Comparison of ENCODE assay signal across 1 cellular context in the genomic region with DNA sequence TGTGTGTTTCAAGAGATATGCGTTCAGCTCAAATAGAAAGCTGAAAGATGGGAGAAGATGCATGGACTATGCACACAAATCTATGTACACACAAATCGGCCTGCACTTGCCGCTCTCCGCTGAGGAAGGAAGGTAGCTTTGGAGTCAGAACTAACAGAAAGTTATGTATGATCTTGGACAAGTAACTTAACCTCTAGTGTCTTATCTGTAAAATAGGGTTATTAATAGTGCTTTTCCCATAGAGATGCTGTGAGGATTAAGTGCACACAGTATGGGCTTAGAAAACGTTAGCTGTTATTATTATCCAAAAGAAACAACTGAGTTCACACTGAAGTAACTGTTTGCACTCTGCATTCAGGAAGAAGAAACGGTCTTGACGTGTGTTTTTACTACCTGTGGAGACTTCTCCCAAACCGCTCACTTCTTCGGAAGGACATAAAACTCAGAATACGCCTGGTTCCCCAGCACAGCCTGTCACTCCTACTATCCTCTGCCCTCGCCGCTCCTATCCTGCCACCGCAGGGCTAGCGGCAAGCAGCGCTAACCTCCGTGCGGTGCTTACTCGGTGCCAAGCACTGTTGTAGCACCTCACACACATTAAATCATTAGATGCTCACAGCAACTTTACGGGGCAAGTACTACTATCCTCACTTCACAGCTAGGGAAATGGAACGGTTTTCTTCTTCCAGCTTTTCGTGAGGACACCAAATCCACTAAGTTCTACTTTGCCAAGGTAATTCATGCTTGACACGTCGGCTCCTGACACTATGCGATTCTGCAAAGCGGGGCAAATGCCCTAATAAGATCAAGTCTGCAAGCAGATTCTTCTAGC.
TF ChIP-seq lines count a peak whose summit lies in the region.

No MANE protein-coding gene starts in this region.

TF ChIP-seq in HepG2, 621 proteins besides CTCF, POLR2A, EP300 and RAD21 (continued from another document):
- TF ChIP-seq, protein P1, sequence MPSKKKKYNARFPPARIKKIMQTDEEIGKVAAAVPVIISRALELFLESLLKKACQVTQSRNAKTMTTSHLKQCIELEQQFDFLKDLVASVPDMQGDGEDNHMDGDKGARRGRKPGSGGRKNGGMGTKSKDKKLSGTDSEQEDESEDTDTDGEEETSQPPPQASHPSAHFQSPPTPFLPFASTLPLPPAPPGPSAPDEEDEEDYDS (CRISPR knock-in tag; IDR thresholded peaks at IDR 0.05): 0 out of 2 replicates have a peak, but pooled peaks have one; percentile 21
- TF ChIP-seq SIN3A (IDR thresholded peaks at IDR 0.05; ENCODE audit: borderline replicate concordance, low read depth, low read length) (no peak), FLYWCH1 (CRISPR knock-in tag; IDR thresholded peaks at IDR 0.05) (no peak), ZIK1 (CRISPR knock-in tag; IDR thresholded peaks at IDR 0.05; ENCODE audit: borderline replicate concordance, low read depth) (no peak), KDM5B (CRISPR knock-in tag; IDR thresholded peaks at IDR 0.05; ENCODE audit: borderline replicate concordance) (0 out of 2 replicates have a peak, but pooled peaks have one; percentile 9), TGIF2 (CRISPR knock-in tag; IDR thresholded peaks at IDR 0.05) (0 out of 2 replicates have a peak, but pooled peaks have one; percentile 23), GATAD2A (CRISPR knock-in tag; IDR thresholded peaks at IDR 0.05) (0 out of 2 replicates have a peak, but pooled peaks have one; percentile 18), ARID2 (CRISPR knock-in tag; IDR thresholded peaks at IDR 0.05; ENCODE audit: borderline replicate concordance) (no peak), ZNF616 (CRISPR knock-in tag; IDR thresholded peaks at IDR 0.05; ENCODE audit: low read depth) (no peak), HNF4A (CRISPR knock-in tag; IDR thresholded peaks at IDR 0.05) (peak; percentile 38; the same call in 1 of the 2 replicates), MTA1 (CRISPR knock-in tag; IDR thresholded peaks at IDR 0.05; ENCODE audit: borderline replicate concordance) (no peak), IKZF1 (IDR thresholded peaks at IDR 0.05) (no peak), KDM1A (CRISPR knock-in tag; IDR thresholded peaks at IDR 0.05) (no peak), MTA3 (CRISPR knock-in tag; IDR thresholded peaks at IDR 0.05) (no peak), ZNF543 (CRISPR knock-in tag; IDR thresholded peaks at IDR 0.05) (0 out of 2 replicates have a peak, but pooled peaks have one; percentile 17), NAIF1 (CRISPR knock-in tag; IDR thresholded peaks at IDR 0.05; ENCODE audit: borderline replicate concordance) (0 out of 2 replicates have a peak, but pooled peaks have one; percentile 4), FOSL1 (CRISPR knock-in tag; IDR thresholded peaks at IDR 0.05; ENCODE audit: borderline replicate concordance) (no peak), BORCS8-MEF2B (CRISPR knock-in tag; IDR thresholded peaks at IDR 0.05) (no peak)
- TF ChIP-seq, protein P2, sequence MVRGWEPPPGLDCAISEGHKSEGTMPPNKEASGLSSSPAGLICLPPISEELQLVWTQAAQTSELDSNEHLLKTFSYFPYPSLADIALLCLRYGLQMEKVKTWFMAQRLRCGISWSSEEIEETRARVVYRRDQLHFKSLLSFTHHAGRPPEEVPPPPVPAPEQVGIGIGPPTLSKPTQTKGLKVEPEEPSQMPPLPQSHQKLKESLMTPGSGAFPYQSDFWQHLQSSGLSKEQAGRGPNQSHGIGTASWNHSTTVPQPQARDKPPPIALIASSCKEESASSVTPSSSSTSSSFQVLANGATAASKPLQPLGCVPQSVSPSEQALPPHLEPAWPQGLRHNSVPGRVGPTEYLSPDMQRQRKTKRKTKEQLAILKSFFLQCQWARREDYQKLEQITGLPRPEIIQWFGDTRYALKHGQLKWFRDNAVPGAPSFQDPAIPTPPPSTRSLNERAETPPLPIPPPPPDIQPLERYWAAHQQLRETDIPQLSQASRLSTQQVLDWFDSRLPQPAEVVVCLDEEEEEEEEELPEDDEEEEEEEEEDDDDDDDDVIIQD (CRISPR knock-in tag; IDR thresholded peaks at IDR 0.05; ENCODE audit: low read depth): no peak
- TF ChIP-seq, protein P3, sequence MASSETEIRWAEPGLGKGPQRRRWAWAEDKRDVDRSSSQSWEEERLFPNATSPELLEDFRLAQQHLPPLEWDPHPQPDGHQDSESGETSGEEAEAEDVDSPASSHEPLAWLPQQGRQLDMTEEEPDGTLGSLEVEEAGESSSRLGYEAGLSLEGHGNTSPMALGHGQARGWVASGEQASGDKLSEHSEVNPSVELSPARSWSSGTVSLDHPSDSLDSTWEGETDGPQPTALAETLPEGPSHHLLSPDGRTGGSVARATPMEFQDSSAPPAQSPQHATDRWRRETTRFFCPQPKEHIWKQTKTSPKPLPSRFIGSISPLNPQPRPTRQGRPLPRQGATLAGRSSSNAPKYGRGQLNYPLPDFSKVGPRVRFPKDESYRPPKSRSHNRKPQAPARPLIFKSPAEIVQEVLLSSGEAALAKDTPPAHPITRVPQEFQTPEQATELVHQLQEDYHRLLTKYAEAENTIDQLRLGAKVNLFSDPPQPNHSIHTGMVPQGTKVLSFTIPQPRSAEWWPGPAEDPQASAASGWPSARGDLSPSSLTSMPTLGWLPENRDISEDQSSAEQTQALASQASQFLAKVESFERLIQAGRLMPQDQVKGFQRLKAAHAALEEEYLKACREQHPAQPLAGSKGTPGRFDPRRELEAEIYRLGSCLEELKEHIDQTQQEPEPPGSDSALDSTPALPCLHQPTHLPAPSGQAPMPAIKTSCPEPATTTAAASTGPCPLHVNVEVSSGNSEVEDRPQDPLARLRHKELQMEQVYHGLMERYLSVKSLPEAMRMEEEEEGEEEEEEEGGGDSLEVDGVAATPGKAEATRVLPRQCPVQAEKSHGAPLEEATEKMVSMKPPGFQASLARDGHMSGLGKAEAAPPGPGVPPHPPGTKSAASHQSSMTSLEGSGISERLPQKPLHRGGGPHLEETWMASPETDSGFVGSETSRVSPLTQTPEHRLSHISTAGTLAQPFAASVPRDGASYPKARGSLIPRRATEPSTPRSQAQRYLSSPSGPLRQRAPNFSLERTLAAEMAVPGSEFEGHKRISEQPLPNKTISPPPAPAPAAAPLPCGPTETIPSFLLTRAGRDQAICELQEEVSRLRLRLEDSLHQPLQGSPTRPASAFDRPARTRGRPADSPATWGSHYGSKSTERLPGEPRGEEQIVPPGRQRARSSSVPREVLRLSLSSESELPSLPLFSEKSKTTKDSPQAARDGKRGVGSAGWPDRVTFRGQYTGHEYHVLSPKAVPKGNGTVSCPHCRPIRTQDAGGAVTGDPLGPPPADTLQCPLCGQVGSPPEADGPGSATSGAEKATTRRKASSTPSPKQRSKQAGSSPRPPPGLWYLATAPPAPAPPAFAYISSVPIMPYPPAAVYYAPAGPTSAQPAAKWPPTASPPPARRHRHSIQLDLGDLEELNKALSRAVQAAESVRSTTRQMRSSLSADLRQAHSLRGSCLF (CRISPR knock-in tag; IDR thresholded peaks at IDR 0.05; ENCODE audit: borderline replicate concordance): no peak
- TF ChIP-seq, protein P4, sequence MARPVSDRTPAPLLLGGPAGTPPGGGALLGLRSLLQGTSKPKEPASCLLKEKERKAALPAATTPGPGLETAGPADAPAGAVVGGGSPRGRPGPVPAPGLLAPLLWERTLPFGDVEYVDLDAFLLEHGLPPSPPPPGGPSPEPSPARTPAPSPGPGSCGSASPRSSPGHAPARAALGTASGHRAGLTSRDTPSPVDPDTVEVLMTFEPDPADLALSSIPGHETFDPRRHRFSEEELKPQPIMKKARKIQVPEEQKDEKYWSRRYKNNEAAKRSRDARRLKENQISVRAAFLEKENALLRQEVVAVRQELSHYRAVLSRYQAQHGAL (CRISPR knock-in tag; IDR thresholded peaks at IDR 0.05; ENCODE audit: not compliant biosample characterization): no peak
- TF ChIP-seq, protein P5, sequence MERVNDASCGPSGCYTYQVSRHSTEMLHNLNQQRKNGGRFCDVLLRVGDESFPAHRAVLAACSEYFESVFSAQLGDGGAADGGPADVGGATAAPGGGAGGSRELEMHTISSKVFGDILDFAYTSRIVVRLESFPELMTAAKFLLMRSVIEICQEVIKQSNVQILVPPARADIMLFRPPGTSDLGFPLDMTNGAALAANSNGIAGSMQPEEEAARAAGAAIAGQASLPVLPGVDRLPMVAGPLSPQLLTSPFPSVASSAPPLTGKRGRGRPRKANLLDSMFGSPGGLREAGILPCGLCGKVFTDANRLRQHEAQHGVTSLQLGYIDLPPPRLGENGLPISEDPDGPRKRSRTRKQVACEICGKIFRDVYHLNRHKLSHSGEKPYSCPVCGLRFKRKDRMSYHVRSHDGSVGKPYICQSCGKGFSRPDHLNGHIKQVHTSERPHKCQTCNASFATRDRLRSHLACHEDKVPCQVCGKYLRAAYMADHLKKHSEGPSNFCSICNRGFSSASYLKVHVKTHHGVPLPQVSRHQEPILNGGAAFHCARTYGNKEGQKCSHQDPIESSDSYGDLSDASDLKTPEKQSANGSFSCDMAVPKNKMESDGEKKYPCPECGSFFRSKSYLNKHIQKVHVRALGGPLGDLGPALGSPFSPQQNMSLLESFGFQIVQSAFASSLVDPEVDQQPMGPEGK (CRISPR knock-in tag; IDR thresholded peaks at IDR 0.05): no peak
- TF ChIP-seq, protein P6, sequence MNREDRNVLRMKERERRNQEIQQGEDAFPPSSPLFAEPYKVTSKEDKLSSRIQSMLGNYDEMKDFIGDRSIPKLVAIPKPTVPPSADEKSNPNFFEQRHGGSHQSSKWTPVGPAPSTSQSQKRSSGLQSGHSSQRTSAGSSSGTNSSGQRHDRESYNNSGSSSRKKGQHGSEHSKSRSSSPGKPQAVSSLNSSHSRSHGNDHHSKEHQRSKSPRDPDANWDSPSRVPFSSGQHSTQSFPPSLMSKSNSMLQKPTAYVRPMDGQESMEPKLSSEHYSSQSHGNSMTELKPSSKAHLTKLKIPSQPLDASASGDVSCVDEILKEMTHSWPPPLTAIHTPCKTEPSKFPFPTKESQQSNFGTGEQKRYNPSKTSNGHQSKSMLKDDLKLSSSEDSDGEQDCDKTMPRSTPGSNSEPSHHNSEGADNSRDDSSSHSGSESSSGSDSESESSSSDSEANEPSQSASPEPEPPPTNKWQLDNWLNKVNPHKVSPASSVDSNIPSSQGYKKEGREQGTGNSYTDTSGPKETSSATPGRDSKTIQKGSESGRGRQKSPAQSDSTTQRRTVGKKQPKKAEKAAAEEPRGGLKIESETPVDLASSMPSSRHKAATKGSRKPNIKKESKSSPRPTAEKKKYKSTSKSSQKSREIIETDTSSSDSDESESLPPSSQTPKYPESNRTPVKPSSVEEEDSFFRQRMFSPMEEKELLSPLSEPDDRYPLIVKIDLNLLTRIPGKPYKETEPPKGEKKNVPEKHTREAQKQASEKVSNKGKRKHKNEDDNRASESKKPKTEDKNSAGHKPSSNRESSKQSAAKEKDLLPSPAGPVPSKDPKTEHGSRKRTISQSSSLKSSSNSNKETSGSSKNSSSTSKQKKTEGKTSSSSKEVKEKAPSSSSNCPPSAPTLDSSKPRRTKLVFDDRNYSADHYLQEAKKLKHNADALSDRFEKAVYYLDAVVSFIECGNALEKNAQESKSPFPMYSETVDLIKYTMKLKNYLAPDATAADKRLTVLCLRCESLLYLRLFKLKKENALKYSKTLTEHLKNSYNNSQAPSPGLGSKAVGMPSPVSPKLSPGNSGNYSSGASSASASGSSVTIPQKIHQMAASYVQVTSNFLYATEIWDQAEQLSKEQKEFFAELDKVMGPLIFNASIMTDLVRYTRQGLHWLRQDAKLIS (CRISPR knock-in tag; IDR thresholded peaks at IDR 0.05): no peak; the same call in 1 of the 2 replicates
- TF ChIP-seq, protein P7, sequence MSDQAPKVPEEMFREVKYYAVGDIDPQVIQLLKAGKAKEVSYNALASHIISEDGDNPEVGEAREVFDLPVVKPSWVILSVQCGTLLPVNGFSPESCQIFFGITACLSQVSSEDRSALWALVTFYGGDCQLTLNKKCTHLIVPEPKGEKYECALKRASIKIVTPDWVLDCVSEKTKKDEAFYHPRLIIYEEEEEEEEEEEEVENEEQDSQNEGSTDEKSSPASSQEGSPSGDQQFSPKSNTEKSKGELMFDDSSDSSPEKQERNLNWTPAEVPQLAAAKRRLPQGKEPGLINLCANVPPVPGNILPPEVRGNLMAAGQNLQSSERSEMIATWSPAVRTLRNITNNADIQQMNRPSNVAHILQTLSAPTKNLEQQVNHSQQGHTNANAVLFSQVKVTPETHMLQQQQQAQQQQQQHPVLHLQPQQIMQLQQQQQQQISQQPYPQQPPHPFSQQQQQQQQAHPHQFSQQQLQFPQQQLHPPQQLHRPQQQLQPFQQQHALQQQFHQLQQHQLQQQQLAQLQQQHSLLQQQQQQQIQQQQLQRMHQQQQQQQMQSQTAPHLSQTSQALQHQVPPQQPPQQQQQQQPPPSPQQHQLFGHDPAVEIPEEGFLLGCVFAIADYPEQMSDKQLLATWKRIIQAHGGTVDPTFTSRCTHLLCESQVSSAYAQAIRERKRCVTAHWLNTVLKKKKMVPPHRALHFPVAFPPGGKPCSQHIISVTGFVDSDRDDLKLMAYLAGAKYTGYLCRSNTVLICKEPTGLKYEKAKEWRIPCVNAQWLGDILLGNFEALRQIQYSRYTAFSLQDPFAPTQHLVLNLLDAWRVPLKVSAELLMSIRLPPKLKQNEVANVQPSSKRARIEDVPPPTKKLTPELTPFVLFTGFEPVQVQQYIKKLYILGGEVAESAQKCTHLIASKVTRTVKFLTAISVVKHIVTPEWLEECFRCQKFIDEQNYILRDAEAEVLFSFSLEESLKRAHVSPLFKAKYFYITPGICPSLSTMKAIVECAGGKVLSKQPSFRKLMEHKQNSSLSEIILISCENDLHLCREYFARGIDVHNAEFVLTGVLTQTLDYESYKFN (CRISPR knock-in tag; conservative IDR thresholded peaks at IDR 0.05): no peak
- TF ChIP-seq, protein P8, sequence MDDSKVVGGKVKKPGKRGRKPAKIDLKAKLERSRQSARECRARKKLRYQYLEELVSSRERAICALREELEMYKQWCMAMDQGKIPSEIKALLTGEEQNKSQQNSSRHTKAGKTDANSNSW (CRISPR knock-in tag; IDR thresholded peaks at IDR 0.05; ENCODE audit: borderline replicate concordance): no peak
TF ChIP-seq in HepG2: peak in this region for 28.
